In genomic region chr19:14368011-14368513, GRCh38 we compare ENCODE assay signal across 11 cellular contexts. TPM values are rescaled to one million over a fixed set of nuclear protein-coding genes. Genes with fewer than 3 reads are reported as not detected.
DNase-seq lines count a peak whose midpoint lies in the region; ATAC-seq and TF ChIP-seq lines count a peak whose summit lies in the region.
"Had no signal": no experiment of that assay in that cellular context is flagged by ENCODE, and none has a peak within 500 bp of the region (broad histone marks: within the 10 kb centered on the region; RNA-seq: fewer than 3 reads in every experiment).

No MANE protein-coding gene starts in this region.

- no peaks in the 10 kb centered on the region for H3K9me3 ChIP-seq in neutrophil

- peaks cover 75 to 78% of the 10 kb centered on the region in 2 experiments for H3K4me1 ChIP-seq in neutrophil (ENCODE audit: control insufficient read depth in 1 of 2, insufficient read depth in 1 of 2, low read depth in 1 of 2, low read length in 1 of 2)

- DNase-seq in GM12865 (ENCODE audit: low read depth) (peak; percentile 68), MV-4-11 (lab: John Stamatoyannopoulos, UW) (peak; percentile 98), GDM1 (lab: John Stamatoyannopoulos, UW) (no peak), activated gamma-delta T cell treated with Interleukin-2 at 50 U/mL for 16 hours (no peak)
- DNase-seq in activated naive CD8-positive, alpha-beta T cell treated with anti-CD3 and anti-CD28 coated beads for 36 hours = no peak
- DNase-seq: activated CD4-positive, CD25-positive, alpha-beta regulatory T cell; DMS79; NCI-H1417 had no signal

- H3K27ac Mint-ChIP-seq in activated naive CD8-positive, alpha-beta T cell treated with anti-CD3 and anti-CD28 coated beads for 36 hours = peak overlapping the region; percentile 100

- H3K36me3 Mint-ChIP-seq in activated naive CD8-positive, alpha-beta T cell treated with anti-CD3 and anti-CD28 coated beads for 36 hours = peaks cover 12% of the 10 kb centered on the region

- H3K4me1 Mint-ChIP-seq in activated naive CD8-positive, alpha-beta T cell treated with anti-CD3 and anti-CD28 coated beads for 36 hours = peaks cover 71% of the 10 kb centered on the region

- peaks cover 5% of the 10 kb centered on the region for H3K9me3 Mint-ChIP-seq in activated naive CD8-positive, alpha-beta T cell treated with anti-CD3 and anti-CD28 coated beads for 36 hours

- no peaks in the 10 kb centered on the region for H3K27me3 Mint-ChIP-seq in activated naive CD8-positive, alpha-beta T cell treated with anti-CD3 and anti-CD28 coated beads for 36 hours

- peak overlapping the region; percentile 75 for H3K27ac ChIP-seq in neutrophil

- H3K36me3 ChIP-seq in neutrophil = no peaks in the 10 kb centered on the region

- peaks cover 15% of the 10 kb centered on the region for H3K27me3 ChIP-seq in neutrophil

- ATAC-seq in HG03521 (IDR thresholded peaks at IDR 0.05; ENCODE audit: unreplicated experiment) = no peak
- ATAC-seq in GM18502 (IDR thresholded peaks at IDR 0.05; ENCODE audit: poor library complexity, unreplicated experiment) = no peak

- TF ChIP-seq CTCF in GM12865 (IDR thresholded peaks at IDR 0.05; ENCODE audit: insufficient read depth, low read depth, low read length, missing control alignments) (no peak), neutrophil (IDR thresholded peaks at IDR 0.05) (peak; percentile 17)

- peak overlapping the region; percentile 50 for H3K4me3 Mint-ChIP-seq in activated naive CD8-positive, alpha-beta T cell treated with anti-CD3 and anti-CD28 coated beads for 36 hours

- H3K4me3 ChIP-seq in GM12865 (ENCODE audit: low read depth, low read length) (no peak overlapping the region), neutrophil (ENCODE audit: low read depth in 1 of 2, low read length in 1 of 2) (peak overlapping the region; percentile 17 to 34)

RNA-seq across cellular contexts. Expression of gene ADGRE5, which starts 13.2 kb away (rescaled TPM):
- 100 to 1,000 TPM; 219 to 223 TPM for total RNA-seq in activated naive CD8-positive, alpha-beta T cell treated with anti-CD3 and anti-CD28 coated beads for 36 hours

RNA-seq across cellular contexts. Expression of gene DDX39A, which starts 51.1 kb away (rescaled TPM):
- 100 to 1,000 TPM; 300 to 306 TPM for total RNA-seq in activated naive CD8-positive, alpha-beta T cell treated with anti-CD3 and anti-CD28 coated beads for 36 hours

Comparison
In these comparisons a context has a peak if more than half of its experiments do, and no peak if none do; other contexts are left out.
1. DNase-seq: peak in GM12865 (single experiment) and MV-4-11 (single experiment); none in activated naive CD8-positive, alpha-beta T cell treated with anti-CD3 and anti-CD28 coated beads for 36 hours (single experiment), GDM1 (single experiment) and activated gamma-delta T cell treated with Interleukin-2 at 50 U/mL for 16 hours (single experiment).